Comparison of ENCODE assay signal across 8 cellular contexts in genomic region chr15:45198337-45199135, GRCh38. TPM values are rescaled to one million over a fixed set of nuclear protein-coding genes. Genes with fewer than 3 reads are reported as not detected.
A peak's percentile ranks its signal among the peaks of the same experiment; 100 is the strongest.
DNase-seq lines count a peak whose midpoint lies in the region; ATAC-seq and TF ChIP-seq lines count a peak whose summit lies in the region.

No MANE protein-coding gene starts in this region.

- DNase-seq in GOT3 (lab: John Stamatoyannopoulos, UW) (peak; percentile 84), LoVo (ENCODE audit: low spot score) (peak; percentile 98), SHP77 (lab: John Stamatoyannopoulos, UW) (peak; percentile 86 to 90), activated gamma-delta T cell treated with Interleukin-2 at 50 U/mL for 16 hours (peak; percentile 92), non-pigmented ciliary epithelial cell (ENCODE audit: low read depth) (peak; percentile 81), suprapubic skin (ENCODE audit: low spot score in 2 of 2) (peak; percentile 97 to 98)

- WGBS in gastroesophageal sphincter (ENCODE audit: low coverage in 1 of 2), 2 donors, result 0 to 1% methylated on average over 16 to 24 of the region's 42 CpGs
- WGBS in suprapubic skin, result 0% methylated on average over 34 of the region's 42 CpGs

- H3K27me3 ChIP-seq in gastroesophageal sphincter (no peaks in the 10 kb centered on the region), suprapubic skin (no peaks in the 10 kb centered on the region)

- H3K36me3 ChIP-seq in ES-I3 (ENCODE audit: insufficient read depth, low read length) (no peaks in the 10 kb centered on the region), gastroesophageal sphincter (no peaks in the 10 kb centered on the region), suprapubic skin (no peaks in the 10 kb centered on the region)

- TF ChIP-seq EP300 in gastroesophageal sphincter (IDR thresholded peaks at IDR 0.05), result no peak
- TF ChIP-seq EP300 in suprapubic skin (IDR thresholded peaks at IDR 0.05), result no peak

- H3K27ac ChIP-seq in gastroesophageal sphincter (peak overlapping the region; percentile 95 to 99 (median 98)), suprapubic skin (peak overlapping the region; percentile 94)

- peak; percentile 24 to 82 (median 80) for TF ChIP-seq CTCF in gastroesophageal sphincter (IDR thresholded peaks at IDR 0.05)
- peak; percentile 57 to 68 for TF ChIP-seq CTCF in suprapubic skin (IDR thresholded peaks at IDR 0.05)

- peak; percentile 91 to 97 for TF ChIP-seq POLR2A in gastroesophageal sphincter (IDR thresholded peaks at IDR 0.05)
- peak; percentile 80 to 87 for TF ChIP-seq POLR2A in suprapubic skin (IDR thresholded peaks at IDR 0.05)

- H3K4me1 ChIP-seq in ES-I3 (ENCODE audit: insufficient read depth, low read length) (0 out of 2 replicates have a peak, but pooled peaks cover 4% of the 10 kb centered on the region), gastroesophageal sphincter (peaks cover 0 to 25% (median 0%) of the 10 kb centered on the region in 3 donors), suprapubic skin (peaks cover 8% of the 10 kb centered on the region)

- H3K9ac ChIP-seq in ES-I3 (ENCODE audit: low read depth, low read length), result peak overlapping the region; percentile 96

- H3K4me3 ChIP-seq in gastroesophageal sphincter, result peak overlapping the region; percentile 42 to 74
- H3K4me3 ChIP-seq in suprapubic skin, result peak overlapping the region; percentile 77

- peak; percentile 87 for ATAC-seq in gastroesophageal sphincter

- H3K9me3 ChIP-seq in ES-I3 (ENCODE audit: control insufficient read depth, insufficient read depth, low read length), result no peaks in the 10 kb centered on the region
- no peaks in the 10 kb centered on the region for H3K9me3 ChIP-seq in gastroesophageal sphincter
- no peaks in the 10 kb centered on the region for H3K9me3 ChIP-seq in suprapubic skin

RNA-seq across cellular contexts. Expression of gene SHF, which starts 10.8 kb away (rescaled TPM):
- total RNA-seq in gastroesophageal sphincter (1 to 10 TPM; 4.4 to 10.0 (median 7.4) TPM), suprapubic skin (10 to 100 TPM in 2 of 4 donors, 1 to 10 TPM in 2; 5.4 to 11.9 (median 8.6) TPM)

RNA-seq across cellular contexts. Expression of gene SLC28A2, which starts 53.5 kb away (rescaled TPM):
- total RNA-seq in gastroesophageal sphincter (not detected), suprapubic skin (not detected)

Comparison
In these comparisons a context has a peak if more than half of its experiments do, and no peak if none do; other contexts are left out.
1. Peak in every context shown above with its lines: DNase-seq, ATAC-seq, H3K4me3 ChIP-seq and H3K27ac ChIP-seq.